ENCODE assay signal across 24 cellular contexts in the genomic region with DNA sequence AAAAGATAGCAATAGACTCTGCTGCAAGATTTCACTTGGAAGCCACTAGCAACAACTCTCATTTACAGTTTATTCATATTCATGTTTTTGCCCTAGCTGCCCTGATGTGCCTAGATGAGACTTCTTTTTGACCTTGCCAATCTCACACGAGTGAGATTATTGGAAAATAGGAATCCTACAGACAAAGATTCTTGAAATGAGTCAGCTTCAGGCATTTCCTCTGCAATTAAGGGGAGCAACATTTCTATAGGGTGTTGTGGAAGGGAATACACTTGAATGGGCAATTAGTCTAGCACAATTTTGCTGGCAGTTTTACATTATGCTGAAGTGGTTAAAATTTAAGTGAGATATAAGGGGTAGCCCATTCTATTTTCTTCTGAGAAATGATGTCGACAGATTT.
"Had no signal": no experiment of that assay in that cellular context is flagged by ENCODE, and none has a peak within 500 bp of the region (broad histone marks: within the 10 kb centered on the region; RNA-seq: fewer than 3 reads in every experiment).

No MANE protein-coding gene starts in this region.

- H3K9me3 Mint-ChIP-seq: activated B cell treated with CpG ODN at 0.5 μM for 24 hours; activated naive CD8-positive, alpha-beta T cell treated with anti-CD3 and anti-CD28 coated beads, Interleukin-2, amount 10 ng/mL, durations not matched to agents 7 days and 5 days; activated T-helper 2 cell treated with anti-CD3 and anti-CD28 coated beads, Interferon-gamma antibody, Interleukin-2, Interleukin-4, amounts not matched to agents 10 μg/mL and 5 μg/mL and 100 μg/mL, durations not matched to agents 14 hours and 24 hours and 36 hours; nephron progenitor cell had no signal

- H3K4me1 Mint-ChIP-seq: activated B cell treated with CpG ODN at 0.5 μM for 24 hours; activated CD4-positive, alpha-beta memory T cell treated with anti-CD3 and anti-CD28 coated beads, Interleukin-2, amount 10 ng/mL, durations not matched to agents 7 days and 5 days; activated CD8-positive, alpha-beta memory T cell treated with anti-CD3 and anti-CD28 coated beads, Interleukin-2, amount 10 ng/mL, durations not matched to agents 7 days and 5 days; activated naive CD8-positive, alpha-beta T cell treated with anti-CD3 and anti-CD28 coated beads, Interleukin-2, amount 10 ng/mL, durations not matched to agents 7 days and 5 days; nephron progenitor cell had no signal

- DNase-seq: activated B cell treated with CpG ODN at 0.5 μM for 24 hours; activated CD4-positive, alpha-beta memory T cell treated with anti-CD3 and anti-CD28 coated beads, Interleukin-2, amount 10 ng/mL, durations not matched to agents 7 days and 5 days; activated CD4-positive, alpha-beta T cell treated with anti-CD3 and anti-CD28 coated beads for 4 hours; activated CD8-positive, alpha-beta memory T cell treated with anti-CD3 and anti-CD28 coated beads, Interleukin-2, amount 10 ng/mL, durations not matched to agents 7 days and 5 days; activated naive CD4-positive, alpha-beta T cell treated with Interleukin-2 at 50 U/mL for 16 hours; activated naive CD8-positive, alpha-beta T cell treated with anti-CD3 and anti-CD28 coated beads, Interleukin-2, amount 10 ng/mL, durations not matched to agents 7 days and 5 days; activated T-cell treated with anti-CD3 and anti-CD28 coated beads, Interleukin-2, amount 50 U/mL, for 1 hour; amygdala; body of pancreas; effector CD4-positive, alpha-beta T cell; esophagus squamous epithelium; left cardiac atrium; lower lobe of right lung; nephron progenitor cell; nucleus accumbens; stimulated activated CD4-positive, alpha-beta T cell treated with anti-CD3 and anti-CD28 coated beads, Interleukin-4, amount 100 ng/mL, for 1 hour; T-helper 1 cell; T-helper 9 cell; upper lobe of left lung had no signal

- H3K27me3 Mint-ChIP-seq: activated B cell treated with CpG ODN at 0.5 μM for 24 hours; activated CD4-positive, alpha-beta memory T cell treated with anti-CD3 and anti-CD28 coated beads, Interleukin-2, amount 10 ng/mL, durations not matched to agents 7 days and 5 days; activated CD8-positive, alpha-beta memory T cell treated with anti-CD3 and anti-CD28 coated beads, Interleukin-2, amount 10 ng/mL, durations not matched to agents 7 days and 5 days; activated naive CD8-positive, alpha-beta T cell treated with anti-CD3 and anti-CD28 coated beads, Interleukin-2, amount 10 ng/mL, durations not matched to agents 7 days and 5 days had no signal

- H3K4me3 Mint-ChIP-seq: activated B cell treated with CpG ODN at 0.5 μM for 24 hours; activated CD4-positive, alpha-beta memory T cell treated with anti-CD3 and anti-CD28 coated beads, Interleukin-2, amount 10 ng/mL, durations not matched to agents 7 days and 5 days; activated CD8-positive, alpha-beta memory T cell treated with anti-CD3 and anti-CD28 coated beads, Interleukin-2, amount 10 ng/mL, durations not matched to agents 7 days and 5 days; activated naive CD8-positive, alpha-beta T cell treated with anti-CD3 and anti-CD28 coated beads, Interleukin-2, amount 10 ng/mL, durations not matched to agents 7 days and 5 days; nephron progenitor cell had no signal

- H3K36me3 Mint-ChIP-seq: activated CD8-positive, alpha-beta memory T cell treated with anti-CD3 and anti-CD28 coated beads, Interleukin-2, amount 10 ng/mL, durations not matched to agents 7 days and 5 days; activated naive CD8-positive, alpha-beta T cell treated with anti-CD3 and anti-CD28 coated beads, Interleukin-2, amount 10 ng/mL, durations not matched to agents 7 days and 5 days had no signal

- H3K27me3 ChIP-seq: body of pancreas, esophagus squamous epithelium, upper lobe of left lung had no signal

- H3K4me2 ChIP-seq: smooth muscle cell had no signal

- H3K27ac ChIP-seq: body of pancreas, coronary artery, esophagus squamous epithelium, lower lobe of right lung, thoracic aorta, upper lobe of left lung had no signal

- H3K36me3 ChIP-seq: esophagus squamous epithelium, lower lobe of right lung, thoracic aorta, upper lobe of left lung had no signal

- H3K27ac Mint-ChIP-seq: activated B cell treated with CpG ODN at 0.5 μM for 24 hours; activated CD4-positive, alpha-beta memory T cell treated with anti-CD3 and anti-CD28 coated beads, Interleukin-2, amount 10 ng/mL, durations not matched to agents 7 days and 5 days; activated CD8-positive, alpha-beta memory T cell treated with anti-CD3 and anti-CD28 coated beads, Interleukin-2, amount 10 ng/mL, durations not matched to agents 7 days and 5 days; activated naive CD8-positive, alpha-beta T cell treated with anti-CD3 and anti-CD28 coated beads, Interleukin-2, amount 10 ng/mL, durations not matched to agents 7 days and 5 days; activated T-helper 2 cell treated with anti-CD3 and anti-CD28 coated beads, Interferon-gamma antibody, Interleukin-2, Interleukin-4, amounts not matched to agents 10 μg/mL and 5 μg/mL and 100 μg/mL, durations not matched to agents 14 hours and 24 hours and 36 hours; nephron progenitor cell had no signal

- H3K4me3 ChIP-seq: body of pancreas, coronary artery, esophagus squamous epithelium, lower lobe of right lung, smooth muscle cell, thoracic aorta, upper lobe of left lung had no signal

- ATAC-seq: activated CD8-positive, alpha-beta memory T cell treated with anti-CD3 and anti-CD28 coated beads, Interleukin-2, amount 10 ng/mL, durations not matched to agents 7 days and 5 days; body of pancreas; left cardiac atrium; lower lobe of right lung; sciatic nerve had no signal

- H3K4me1 ChIP-seq: esophagus squamous epithelium, lower lobe of right lung, upper lobe of left lung had no signal
